8 cellular contexts compared by ENCODE assay signal in genomic region chr9:98056403-98057094, GRCh38. TPM values are rescaled to one million over a fixed set of nuclear protein-coding genes. Genes with fewer than 3 reads are reported as not detected.
DNase-seq lines count a peak whose midpoint lies in the region; ATAC-seq and TF ChIP-seq lines count a peak whose summit lies in the region.

NANS (plus strand) TSS chr9:98056732; CDS start chr9:98056809, 77 bp downstream.

- ATAC-seq in GM18502 (IDR thresholded peaks at IDR 0.05; ENCODE audit: poor library complexity, unreplicated experiment) (peak; percentile 96), HG02938 (IDR thresholded peaks at IDR 0.05; ENCODE audit: unreplicated experiment) (peak; percentile 90), left ventricle myocardium superior (peak; percentile 99)

- peak; percentile 84 for DNase-seq in NCI-H1694 treated with DMSO at 0.1 percent for 48 hours (lab: John Stamatoyannopoulos, UW)
- DNase-seq in T-helper 2 cell, result peak; percentile 81 to 93 (median 85)
- DNase-seq in left ventricle myocardium superior, result peak; percentile 97
- peak; percentile 95 for DNase-seq in prostate gland (ENCODE audit: low spot score)
- DNase-seq in ureter (ENCODE audit: low spot score), result peak; percentile 93

- H3K4me1 ChIP-seq in prostate gland (replicated peaks), result no peaks in the 10 kb centered on the region

- H3K27me3 ChIP-seq in prostate gland (replicated peaks; ENCODE audit: insufficient read depth), result no peaks in the 10 kb centered on the region

- WGBS in prostate gland, result under 1% methylated on average over 64 of the region's 72 CpGs

- H3K4me3 ChIP-seq in prostate gland, result peak within 1 kb of the TSS; percentile 88 to 94

- H3K27ac ChIP-seq in angular gyrus (ENCODE audit: low read depth, low read length) (peak within 1 kb of the TSS; percentile 80), prostate gland (peak within 1 kb of the TSS; percentile 97)

- intact Hi-C loops in left ventricle myocardium superior (cut with micrococcal nuclease), result no loop called here
- intact Hi-C loops in prostate gland (cut with DNase I), result loop anchor here (5.0 kb wide), 2 partner anchors 134 to 201 kb away; partner anchors contain the start of genes TBC1D2 and TRMO

- peak; percentile 99 for TF ChIP-seq POLR2A in prostate gland (IDR thresholded peaks at IDR 0.05)

- no peaks in the 10 kb centered on the region for H3K36me3 ChIP-seq in prostate gland

- TF ChIP-seq CTCF in prostate gland (IDR thresholded peaks at IDR 0.05), result peak in 1 of 4 experiments; percentile 3

- H3K9me3 ChIP-seq in prostate gland, result no peaks in the 10 kb centered on the region

RNA-seq across cellular contexts. Expression of gene NANS, which starts in this region (rescaled TPM):
- total RNA-seq in left ventricle myocardium superior (35.9 TPM), prostate gland (100 to 1,000 TPM; 160 to 318 TPM), ureter (43.7 TPM)

Comparison
In these comparisons a context has a peak if more than half of its experiments do, and no peak if none do; other contexts are left out.
1. Peak in every context shown above with its lines: DNase-seq, ATAC-seq, H3K4me3 ChIP-seq and H3K27ac ChIP-seq.